16 cellular contexts compared by ENCODE assay signal in the genomic region with DNA sequence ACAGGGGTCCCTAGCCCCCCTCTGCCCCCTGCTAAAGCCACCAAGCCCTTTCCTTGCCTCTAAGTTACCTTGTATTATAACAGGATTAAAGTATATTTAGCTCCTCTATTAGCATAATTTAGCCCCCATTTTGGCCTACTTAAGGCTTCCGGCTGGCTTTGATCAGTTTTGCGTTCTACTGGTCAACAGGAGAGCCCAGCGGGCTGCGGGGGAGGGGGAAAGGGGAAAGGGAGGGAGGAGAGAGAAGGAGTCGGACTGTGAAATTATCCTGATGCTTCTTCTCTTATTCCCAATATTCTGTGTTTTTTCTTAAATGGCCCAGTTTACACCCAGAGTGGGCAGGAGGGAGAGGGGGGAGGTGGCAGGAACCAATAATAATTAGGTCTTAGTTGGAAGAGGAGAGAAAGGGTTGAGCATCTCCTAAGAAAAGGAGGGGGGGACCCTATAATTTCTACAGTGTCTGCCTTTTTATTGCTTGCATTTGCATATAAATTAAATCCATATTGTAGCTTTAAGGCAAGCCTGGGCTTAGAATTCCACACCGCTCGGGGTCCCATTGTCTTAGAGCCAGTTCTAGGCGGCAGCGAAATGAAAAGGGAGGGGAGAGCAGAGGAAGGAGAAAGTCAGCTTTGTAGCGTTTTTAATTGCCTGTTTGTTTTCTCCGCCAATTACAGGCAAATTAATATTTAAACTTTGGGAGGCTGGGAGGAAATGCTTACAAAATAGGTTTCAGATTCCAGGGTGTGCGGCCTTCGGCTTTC. TPM values are rescaled to one million over a fixed set of nuclear protein-coding genes. Genes with fewer than 3 reads are reported as not detected.
DNase-seq lines count a peak whose midpoint lies in the region; ATAC-seq, FAIRE-seq and TF ChIP-seq lines count a peak whose summit lies in the region.
"Had no signal": no experiment of that assay in that cellular context is flagged by ENCODE, and none has a peak within 500 bp of the region (broad histone marks: within the 10 kb centered on the region; RNA-seq: fewer than 3 reads in every experiment).

No MANE protein-coding gene starts in this region.

- no peak overlapping the region for H3K27ac Mint-ChIP-seq in activated naive CD4-positive, alpha-beta T cell treated with anti-CD3 and anti-CD28 coated beads, Interleukin-2, amount 50 U/mL, for 24 hours
- no peak overlapping the region for H3K27ac Mint-ChIP-seq in activated T-helper 17 cell treated with anti-CD3 and anti-CD28 coated beads, Interleukin-2, amount 50 U/mL, for 72 hours

- no peak for FAIRE-seq in GM12892 (lab: Jason Lieb, UNC)

- TF ChIP-seq POLR2A in suprapubic skin (IDR thresholded peaks at IDR 0.05) (no peak), GM12892 (IDR thresholded peaks at IDR 0.05; ENCODE audit: low read depth, low read length) (no peak)

- no peaks in the 10 kb centered on the region for H3K9me3 ChIP-seq in suprapubic skin
- H3K9me3 ChIP-seq: neutrophil, SK-N-SH had no signal

- no peak for DNase-seq in activated naive CD4-positive, alpha-beta T cell treated with Interleukin-2 at 50 U/mL for 16 hours
- DNase-seq in left kidney (ENCODE audit: low read depth, low spot score) (peak; percentile 71), suprapubic skin (ENCODE audit: low spot score in 2 of 2) (no peak), GM12892 (ENCODE audit: insufficient read length) (no peak), GM13977 (ENCODE audit: low spot score) (no peak), cortex of kidney (lab: John Stamatoyannopoulos, UW) (no peak)
- DNase-seq: ACHN; activated effector memory CD4-positive, alpha-beta T cell treated with anti-CD3 and anti-CD28 coated beads, Interleukin-2, amount 50 U/mL, for 16 hours; central memory CD4-positive, alpha-beta T cell; NK-92 treated with Interleukin-12 subunit alpha and Interleukin-12 subunit beta, amount 100 ng/mL, for 24 hours; SK-N-SH had no signal

- in situ Hi-C loops in GM13977 (cut with MboI; ENCODE audit: low pct_unique_long_range_greater_than_20kb, low sequenced_read_pairs, unreplicated experiment), result no loop called here

- TF ChIP-seq CTCF in suprapubic skin (IDR thresholded peaks at IDR 0.05) (no peak), GM13977 (IDR thresholded peaks at IDR 0.05; ENCODE audit: extremely low read depth, insufficient read depth, missing control alignments) (no peak)

- H3K4me1 ChIP-seq in suprapubic skin, result peaks cover 24% of the 10 kb centered on the region

- H3K4me1 Mint-ChIP-seq in activated naive CD4-positive, alpha-beta T cell treated with anti-CD3 and anti-CD28 coated beads, Interleukin-2, amount 50 U/mL, for 24 hours, result peaks cover 4% of the 10 kb centered on the region
- H3K4me1 Mint-ChIP-seq in activated T-helper 17 cell treated with anti-CD3 and anti-CD28 coated beads, Interleukin-2, amount 50 U/mL, for 72 hours, result no peaks in the 10 kb centered on the region

- peaks cover 39% of the 10 kb centered on the region for H3K27me3 Mint-ChIP-seq in activated naive CD4-positive, alpha-beta T cell treated with anti-CD3 and anti-CD28 coated beads, Interleukin-2, amount 50 U/mL, for 24 hours
- peaks cover 53% of the 10 kb centered on the region for H3K27me3 Mint-ChIP-seq in activated T-helper 17 cell treated with anti-CD3 and anti-CD28 coated beads, Interleukin-2, amount 50 U/mL, for 72 hours

- H3K9me3 Mint-ChIP-seq in activated naive CD4-positive, alpha-beta T cell treated with anti-CD3 and anti-CD28 coated beads, Interleukin-2, amount 50 U/mL, for 24 hours, result no peaks in the 10 kb centered on the region
- H3K9me3 Mint-ChIP-seq in activated T-helper 17 cell treated with anti-CD3 and anti-CD28 coated beads, Interleukin-2, amount 50 U/mL, for 72 hours, result no peaks in the 10 kb centered on the region

- peak overlapping the region; percentile 82 for H3K27ac ChIP-seq in suprapubic skin
- H3K27ac ChIP-seq: neutrophil had no signal

- no peaks in the 10 kb centered on the region for H3K36me3 Mint-ChIP-seq in activated naive CD4-positive, alpha-beta T cell treated with anti-CD3 and anti-CD28 coated beads, Interleukin-2, amount 50 U/mL, for 24 hours
- no peaks in the 10 kb centered on the region for H3K36me3 Mint-ChIP-seq in activated T-helper 17 cell treated with anti-CD3 and anti-CD28 coated beads, Interleukin-2, amount 50 U/mL, for 72 hours (ENCODE audit: low read depth)

- no peak for ATAC-seq in activated T-helper 17 cell treated with anti-CD3 and anti-CD28 coated beads, Interleukin-2, amount 50 U/mL, for 72 hours (replicated peaks)

- peak overlapping the region; percentile 36 for H3K4me3 ChIP-seq in suprapubic skin

- H3K4me3 Mint-ChIP-seq in activated naive CD4-positive, alpha-beta T cell treated with anti-CD3 and anti-CD28 coated beads, Interleukin-2, amount 50 U/mL, for 24 hours, result peak overlapping the region; percentile 66
- peak overlapping the region; percentile 21 for H3K4me3 Mint-ChIP-seq in activated T-helper 17 cell treated with anti-CD3 and anti-CD28 coated beads, Interleukin-2, amount 50 U/mL, for 72 hours

- H3K36me3 ChIP-seq in suprapubic skin, result no peaks in the 10 kb centered on the region
- H3K36me3 ChIP-seq: neutrophil had no signal

- TF ChIP-seq EP300 in suprapubic skin (IDR thresholded peaks at IDR 0.05), result no peak

- H3K27me3 ChIP-seq in suprapubic skin, result peaks cover 2% of the 10 kb centered on the region

- WGBS in suprapubic skin, result 52% methylated on average over 13 of the region's 13 CpGs

RNA-seq across cellular contexts. Expression of a gene that starts 39.6 kb away (rescaled TPM):
- not detected for total RNA-seq in activated T-helper 17 cell treated with anti-CD3 and anti-CD28 coated beads, Interleukin-2, amount 50 U/mL, for 72 hours
- 10 to 100 TPM in 2 of 4 donors, 1 to 10 TPM in 2; 7.3 to 16.7 (median 11.8) TPM for total RNA-seq in suprapubic skin
- polyA plus RNA-seq in GM12892 (2012; ENCODE audit: missing spikeins), result not detected
- total RNA-seq: HT1080, urinary bladder had no signal
- polyA plus RNA-seq: SK-N-SH, urinary bladder had no signal

Comparison
In these comparisons a context has a peak if more than half of its experiments do, and no peak if none do; other contexts are left out.
1. RNA of a gene that starts 39.6 kb away (total RNA-seq): 7.3 to 16.7 TPM in suprapubic skin; not detected in activated T-helper 17 cell treated with anti-CD3 and anti-CD28 coated beads, Interleukin-2, amount 50 U/mL, for 72 hours; every median in the first group is over 4 times any median in the second.